In the genomic region with DNA sequence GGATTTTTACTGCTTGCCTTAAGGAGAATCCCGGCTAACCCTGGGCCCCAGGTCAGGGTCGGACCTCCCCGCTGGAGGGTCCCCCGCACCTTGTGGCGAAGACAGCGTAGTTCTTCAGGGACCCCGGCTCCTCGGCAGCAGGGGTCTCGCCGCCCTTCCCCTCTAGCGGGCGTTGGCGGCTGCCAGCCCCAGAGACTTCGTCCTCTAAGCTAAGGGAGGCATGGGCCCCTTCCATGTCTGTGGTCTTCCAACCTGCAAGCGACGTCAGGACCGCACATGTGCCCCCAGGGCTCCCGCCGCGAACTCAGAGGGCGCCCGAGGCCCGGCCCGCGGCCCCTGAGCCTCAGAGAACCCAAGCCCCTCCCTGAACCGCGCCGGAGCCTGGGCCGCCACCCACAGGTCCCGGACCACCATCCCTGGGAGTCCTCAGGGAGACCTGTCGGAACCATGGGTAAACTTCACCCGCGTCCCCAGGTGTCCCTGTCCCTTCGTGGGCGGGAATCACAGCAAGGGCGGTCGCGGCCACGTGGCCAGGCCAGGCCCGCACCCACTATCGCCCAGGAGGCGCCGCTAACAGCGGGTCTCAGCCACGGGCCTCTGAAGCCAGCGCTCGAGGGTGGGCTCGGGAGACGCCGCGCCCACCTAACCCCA, we compare ENCODE assay signal across 7 cellular contexts. TPM values are rescaled to one million over a fixed set of nuclear protein-coding genes. Genes with fewer than 3 reads are reported as not detected.
DNase-seq lines count a peak whose midpoint lies in the region; ATAC-seq, FAIRE-seq and TF ChIP-seq lines count a peak whose summit lies in the region.
"Had no signal": no experiment of that assay in that cellular context is flagged by ENCODE, and none has a peak within 500 bp of the region (broad histone marks: within the 10 kb centered on the region; RNA-seq: fewer than 3 reads in every experiment).

No MANE protein-coding gene starts in this region.

- no peak for FAIRE-seq in keratinocyte (lab: Jason Lieb, UNC)

- peaks cover 2% of the 10 kb centered on the region for H3K9me1 ChIP-seq in keratinocyte (ENCODE audit: control insufficient read depth, extremely low read depth, insufficient read depth, low read length)

- H3K27ac ChIP-seq in keratinocyte (ENCODE audit: control insufficient read depth, insufficient read depth, low read length) = no peak overlapping the region
- no peak overlapping the region for H3K27ac ChIP-seq in aorta (ENCODE audit: low read depth in 1 of 2, low read length in 2 of 2)
- H3K27ac ChIP-seq: VCaP had no signal

- H3K4me1 ChIP-seq in keratinocyte (ENCODE audit: control insufficient read depth, extremely low read depth, insufficient read depth, low read length) (peaks cover 30% of the 10 kb centered on the region), aorta (ENCODE audit: control insufficient read depth in 1 of 2, insufficient read depth in 2 of 2, low read length in 2 of 2) (no peaks in the 10 kb centered on the region)

- H3K9ac ChIP-seq in keratinocyte (ENCODE audit: control insufficient read depth, extremely low read depth, insufficient read depth, low read length) = peak overlapping the region; percentile 22

- intact Hi-C loops in aorta (cut with DNase I) = no loop called here

- no peaks in the 10 kb centered on the region for H3K79me2 ChIP-seq in keratinocyte (ENCODE audit: control insufficient read depth, insufficient read depth, low read length)

- peaks cover 3 to 5% of the 10 kb centered on the region in 2 experiments for H3K36me3 ChIP-seq in keratinocyte (ENCODE audit: control insufficient read depth in 2 of 2, extremely low read depth in 1 of 2, insufficient read depth in 2 of 2, low read length in 2 of 2)
- H3K36me3 ChIP-seq in aorta (ENCODE audit: control insufficient read depth in 1 of 2, insufficient read depth in 2 of 2, low read length in 1 of 2) = no peaks in the 10 kb centered on the region

- WGBS in aorta, 2 donors = 26 to 29% methylated on average over 46 to 51 of the region's 51 CpGs

- H3K4me3 ChIP-seq in keratinocyte (ENCODE audit: control insufficient read depth in 2 of 3, extremely low read depth in 1 of 3, insufficient read depth in 2 of 3, low read depth in 1 of 3, low read length in 3 of 3) (peak overlapping the region; percentile 38 to 54 (median 51)), aorta (ENCODE audit: low read length in 2 of 2) (peak overlapping the region; percentile 1 to 16)

- no peaks in the 10 kb centered on the region for H4K20me1 ChIP-seq in keratinocyte (ENCODE audit: control insufficient read depth, extremely low read depth, insufficient read depth, low read length)

- DNase-seq in stimulated activated CD4-positive, alpha-beta T cell treated with anti-CD3 and anti-CD28 coated beads, Interleukin-15, amount 100 ng/mL, for 24 hours = peak; percentile 15
- no peak for DNase-seq in stimulated activated CD4-positive, alpha-beta T cell treated with anti-CD3 and anti-CD28 coated beads, Interleukin-4, amount 100 ng/mL, for 1 hour
- no peak for DNase-seq in keratinocyte (ENCODE audit: low read depth, low spot score)
- DNase-seq in aorta = peak; percentile 52 to 77
- DNase-seq in stimulated activated naive CD4-positive, alpha-beta T cell (lab: John Stamatoyannopoulos, UW) = no peak

- no peaks in the 10 kb centered on the region for H3K27me3 ChIP-seq in keratinocyte (ENCODE audit: control insufficient read depth, extremely low read depth, insufficient read depth, low read length)
- H3K27me3 ChIP-seq in aorta (ENCODE audit: control insufficient read depth in 1 of 2, insufficient read depth in 2 of 2, low read length in 1 of 2) = no peaks in the 10 kb centered on the region

- H3K4me2 ChIP-seq in keratinocyte (ENCODE audit: control insufficient read depth, extremely low read depth, insufficient read depth, low read depth, low read length) = peak overlapping the region; percentile 71

- dilution Hi-C loops in keratinocyte (cut with MboI; ENCODE audit: extremely low pct_ligation_motif_present, low sequenced_read_pairs) = no loop called here

- H3K9me3 ChIP-seq in keratinocyte (ENCODE audit: control insufficient read depth, low read depth, low read length) (no peaks in the 10 kb centered on the region), aorta (ENCODE audit: control insufficient read depth, low read length) (no peaks in the 10 kb centered on the region)

- TF ChIP-seq CTCF in keratinocyte (optimal IDR thresholded peaks at IDR 0.05 in 1 of 3, IDR thresholded peaks at IDR 0.05 in 1 of 3, conservative IDR thresholded peaks at IDR 0.05 in 1 of 3; ENCODE audit: extremely low read depth in 1 of 3, insufficient read depth in 2 of 3, low read length in 3 of 3) = no peak

- peak overlapping the region; percentile 33 for H2AFZ ChIP-seq in keratinocyte (ENCODE audit: control insufficient read depth, low read length)

- ATAC-seq in aorta (ENCODE audit: low FRiP score) (no peak), HG02981 (IDR thresholded peaks at IDR 0.05; ENCODE audit: unreplicated experiment) (no peak)

RNA-seq across cellular contexts. Expression of gene ANKMY1, which starts 0.6 kb away (rescaled TPM):
- polyA plus RNA-seq in keratinocyte (2.5 to 5.0 TPM (median 3.3 TPM) in 3 replicates), aorta (1 to 10 TPM; 6.2 to 6.6 TPM)
- polyA plus RNA-seq in keratinocyte (2011; ENCODE audit: low read depth) = 2.6 TPM
- 2.6 and 3.9 TPM in 2 replicates for polyA plus RNA-seq in keratinocyte (2011; cell fraction: cytosol; rRNA removed)
- 7.7 and 9.9 TPM in 2 replicates for polyA plus RNA-seq in keratinocyte (2011; cell fraction: nucleus; rRNA removed)
- 3.6 and 4.7 TPM in 2 replicates for polyA plus RNA-seq in keratinocyte (2012; ENCODE audit: low replicate concordance)
- polyA minus RNA-seq in keratinocyte = 4.3 to 17.3 TPM (median 7.7 TPM) in 3 replicates
- polyA minus RNA-seq in keratinocyte (2011; cell fraction: cytosol; rRNA and poly(A)+ RNA removed) = 3.5 TPM
- polyA minus RNA-seq in keratinocyte (2011; cell fraction: nucleus; rRNA and poly(A)+ RNA removed) = 5.5 and 8.6 TPM in 2 replicates
- total RNA-seq in aorta = 10 to 100 TPM; 10.4 to 22.0 TPM

RNA-seq across cellular contexts. Expression of gene DUSP28, which starts 2.9 kb away (rescaled TPM):
- polyA plus RNA-seq in keratinocyte (2.8 to 4.4 TPM (median 4.1 TPM) in 3 replicates), aorta (1 to 10 TPM; 3.0 to 5.0 TPM)
- polyA plus RNA-seq in keratinocyte (2011; ENCODE audit: low read depth) = 0.54 TPM
- 3.0 and 5.0 TPM in 2 replicates for polyA plus RNA-seq in keratinocyte (2011; cell fraction: cytosol; rRNA removed)
- 2.1 and 3.7 TPM in 2 replicates for polyA plus RNA-seq in keratinocyte (2011; cell fraction: nucleus; rRNA removed)
- 1.9 and 6.3 TPM in 2 replicates for polyA plus RNA-seq in keratinocyte (2012; ENCODE audit: low replicate concordance)
- polyA minus RNA-seq in keratinocyte = 0.23 to 1.7 TPM (median 0.42 TPM) in 3 replicates
- 2.1 TPM for polyA minus RNA-seq in keratinocyte (2011; cell fraction: cytosol; rRNA and poly(A)+ RNA removed)
- 0.95 and 1.0 TPM in 2 replicates for polyA minus RNA-seq in keratinocyte (2011; cell fraction: nucleus; rRNA and poly(A)+ RNA removed)
- total RNA-seq in aorta = 1 to 10 TPM; 2.1 to 3.4 TPM

RNA-seq across cellular contexts. Expression of gene RNPEPL1, which starts 11.1 kb away (rescaled TPM):
- polyA plus RNA-seq in keratinocyte (3.7 to 10.1 TPM (median 6.5 TPM) in 3 replicates), aorta (100 to 1,000 TPM in 1 of 2 donors, 10 to 100 TPM in 1; 48.2 to 108 TPM)
- polyA plus RNA-seq in keratinocyte (2011; ENCODE audit: low read depth) = 16.5 TPM
- polyA plus RNA-seq in keratinocyte (2011; cell fraction: cytosol; rRNA removed) = 7.4 and 17.1 TPM in 2 replicates
- polyA plus RNA-seq in keratinocyte (2011; cell fraction: nucleus; rRNA removed) = 13.0 and 19.1 TPM in 2 replicates
- 17.6 and 23.4 TPM in 2 replicates for polyA plus RNA-seq in keratinocyte (2012; ENCODE audit: low replicate concordance)
- polyA minus RNA-seq in keratinocyte = 8.4 to 59.2 TPM (median 10.9 TPM) in 3 replicates
- polyA minus RNA-seq in keratinocyte (2011; cell fraction: cytosol; rRNA and poly(A)+ RNA removed) = 44.5 TPM
- 13.1 and 14.1 TPM in 2 replicates for polyA minus RNA-seq in keratinocyte (2011; cell fraction: nucleus; rRNA and poly(A)+ RNA removed)
- 10 to 100 TPM; 42.9 to 46.9 TPM for total RNA-seq in aorta

RNA-seq across cellular contexts. Expression of gene CAPN10, which starts 29.3 kb away (rescaled TPM):
- polyA plus RNA-seq in keratinocyte (6.1 to 11.8 TPM (median 7.1 TPM) in 3 replicates), aorta (10 to 100 TPM; 12.6 to 66.9 TPM)
- 1.8 TPM for polyA plus RNA-seq in keratinocyte (2011; ENCODE audit: low read depth)
- polyA plus RNA-seq in keratinocyte (2011; cell fraction: cytosol; rRNA removed) = 2.8 and 6.2 TPM in 2 replicates
- 25.2 and 31.0 TPM in 2 replicates for polyA plus RNA-seq in keratinocyte (2011; cell fraction: nucleus; rRNA removed)
- polyA plus RNA-seq in keratinocyte (2012; ENCODE audit: low replicate concordance) = 10.3 and 11.0 TPM in 2 replicates
- polyA minus RNA-seq in keratinocyte = 4.4 to 7.3 TPM (median 4.7 TPM) in 3 replicates
- 2.7 TPM for polyA minus RNA-seq in keratinocyte (2011; cell fraction: cytosol; rRNA and poly(A)+ RNA removed)
- polyA minus RNA-seq in keratinocyte (2011; cell fraction: nucleus; rRNA and poly(A)+ RNA removed) = 10.9 and 16.0 TPM in 2 replicates
- total RNA-seq in aorta = 10 to 100 TPM; 23.7 to 35.5 TPM

Comparison
In these comparisons a context has a peak if more than half of its experiments do, and no peak if none do; other contexts are left out.
1. DNase-seq: peak in stimulated activated CD4-positive, alpha-beta T cell treated with anti-CD3 and anti-CD28 coated beads, Interleukin-15, amount 100 ng/mL, for 24 hours (single experiment) and aorta (2 of 2); none in stimulated activated CD4-positive, alpha-beta T cell treated with anti-CD3 and anti-CD28 coated beads, Interleukin-4, amount 100 ng/mL, for 1 hour (single experiment), keratinocyte (single experiment) and stimulated activated naive CD4-positive, alpha-beta T cell (0 of 6).